Comparison of ENCODE assay signal across 8 cellular contexts in the genomic region with DNA sequence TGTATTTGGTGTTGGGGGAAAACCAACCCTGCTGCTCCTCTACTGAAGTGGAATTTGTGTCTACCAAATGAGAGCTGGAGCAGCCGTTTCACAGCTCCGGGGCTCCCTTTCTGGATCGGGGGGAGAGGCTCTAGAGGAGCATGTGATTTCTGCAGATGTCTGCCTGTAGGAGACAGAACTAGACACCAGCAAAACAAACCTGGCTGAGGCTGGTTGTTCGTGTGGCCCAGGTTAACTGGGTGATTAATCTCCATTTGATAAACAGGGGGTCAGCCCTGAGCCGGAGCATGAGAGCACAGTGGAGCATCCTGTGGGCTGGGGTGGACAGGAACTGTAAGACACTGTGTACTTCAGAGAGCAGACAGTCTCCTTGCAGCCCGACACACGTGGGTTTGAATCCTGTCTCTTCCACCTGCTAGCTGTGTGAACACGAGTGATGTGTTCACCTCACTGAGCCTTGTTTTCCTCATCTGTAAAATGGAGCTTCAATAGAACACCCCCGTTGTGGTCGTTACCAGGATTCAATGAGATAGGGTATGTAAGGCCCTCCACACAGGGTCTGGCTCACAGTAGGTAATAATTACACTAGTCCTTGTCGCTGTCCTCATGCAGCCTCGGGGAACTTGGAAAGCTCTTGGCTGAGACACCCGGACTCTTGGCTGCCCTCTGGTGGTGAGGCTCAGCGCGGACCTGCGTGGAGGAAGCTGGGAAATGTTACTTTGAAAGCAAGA. TPM values are rescaled to one million over a fixed set of nuclear protein-coding genes. Genes with fewer than 3 reads are reported as not detected.
DNase-seq lines count a peak whose midpoint lies in the region; ATAC-seq and TF ChIP-seq lines count a peak whose summit lies in the region.

No MANE protein-coding gene starts in this region.

- ATAC-seq in HG02970 (IDR thresholded peaks at IDR 0.05; ENCODE audit: low FRiP score, unreplicated experiment): no peak
- ATAC-seq in GM18520 (IDR thresholded peaks at IDR 0.05; ENCODE audit: unreplicated experiment): no peak

- intact Hi-C loops in cardiac septum (cut with DNase I): no loop called here

- peak; percentile 14 for TF ChIP-seq CTCF in GM12801 (IDR thresholded peaks at IDR 0.05; ENCODE audit: extremely low read depth, insufficient read length)

- peak; percentile 63 for DNase-seq in HuH-7 (ENCODE audit: low spot score)
- peak; percentile 59 for DNase-seq in SK-N-DZ (ENCODE audit: low spot score)
- DNase-seq in activated naive CD4-positive, alpha-beta T cell treated with anti-CD3 and anti-CD28 coated beads, Interleukin-2, amount 50 U/mL, for 16 hours: peak; percentile 75
- peak; percentile 85 for DNase-seq in cardiac septum (ENCODE audit: low spot score)
- DNase-seq in putamen (ENCODE audit: low spot score): peak; percentile 49

RNA-seq across cellular contexts. Expression of a gene that starts 12.9 kb away (rescaled TPM):
- polyA plus RNA-seq in SK-N-DZ (2014; cell fraction: cytosol; rRNA removed): not detected in 2 replicates
- polyA plus RNA-seq in SK-N-DZ (2014; cell fraction: nucleus; rRNA removed): not detected in 2 replicates
- 1.2 TPM for total RNA-seq in cardiac septum

RNA-seq across cellular contexts. Expression of a gene that starts 30.1 kb away (rescaled TPM):
- polyA plus RNA-seq in SK-N-DZ (2014; cell fraction: cytosol; rRNA removed): 0.66 and 0.77 TPM in 2 replicates
- polyA plus RNA-seq in SK-N-DZ (2014; cell fraction: nucleus; rRNA removed): 0.53 and 0.64 TPM in 2 replicates
- total RNA-seq in cardiac septum: not detected
